23 cellular contexts compared by ENCODE assay signal in the genomic region with DNA sequence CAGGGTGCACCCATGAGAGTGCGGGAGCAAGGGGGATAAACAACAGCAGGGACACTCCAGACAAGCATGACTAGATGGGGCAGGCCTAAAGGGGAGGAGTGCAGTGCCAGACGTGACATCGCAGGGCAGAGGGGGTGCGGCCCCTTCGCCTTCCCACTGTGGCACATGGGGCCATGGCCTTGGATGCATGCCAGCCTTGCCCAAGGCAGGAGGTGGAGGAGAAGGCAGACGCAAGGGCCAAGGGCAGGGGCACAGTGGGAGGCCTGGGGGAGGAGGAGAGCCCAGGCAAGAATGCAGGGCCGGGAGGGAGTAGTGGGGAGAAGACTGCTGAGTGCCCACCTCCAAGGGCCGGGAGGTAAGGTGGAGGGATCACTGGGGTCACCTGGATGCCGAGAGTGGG. TPM values are rescaled to one million over a fixed set of nuclear protein-coding genes. Genes with fewer than 3 reads are reported as not detected.
"Had no signal": no experiment of that assay in that cellular context is flagged by ENCODE, and none has a peak within 500 bp of the region (broad histone marks: within the 10 kb centered on the region; RNA-seq: fewer than 3 reads in every experiment).

No MANE protein-coding gene starts in this region.

- H3K4me1 Mint-ChIP-seq: activated CD4-positive, alpha-beta T cell treated with anti-CD3 and anti-CD28 coated beads, Interleukin-2, amount 10 ng/mL, durations not matched to agents 24 days and 14 days; activated CD8-positive, alpha-beta memory T cell treated with anti-CD3 and anti-CD28 coated beads, Interleukin-2, amount 10 ng/mL, durations not matched to agents 7 days and 5 days; IgD-negative memory B cell; WTC11 had no signal

- H3K4me1 ChIP-seq: Peyer's patch had no signal

- H3K9me3 ChIP-seq: Peyer's patch had no signal

- H3K4me3 ChIP-seq: cardiac muscle cell, Peyer's patch had no signal

- H3K27ac Mint-ChIP-seq: activated CD4-positive, alpha-beta T cell treated with anti-CD3 and anti-CD28 coated beads, Interleukin-2, amount 10 ng/mL, durations not matched to agents 24 days and 14 days; activated CD8-positive, alpha-beta memory T cell treated with anti-CD3 and anti-CD28 coated beads, Interleukin-2, amount 10 ng/mL, durations not matched to agents 7 days and 5 days; activated naive CD4-positive, alpha-beta T cell treated with anti-CD3 and anti-CD28 coated beads for 36 hours; activated naive CD8-positive, alpha-beta T cell; activated T-cell treated with anti-CD3 and anti-CD28 coated beads, Interleukin-2, amount 50 U/mL, for 24 hours; activated T-helper 1 cell treated with anti-CD3 and anti-CD28 coated beads, Interleukin-12 subunit alpha, Interleukin-12 subunit beta, Interleukin-2, Interleukin-4 antibody, amounts not matched to agents 30 ng/mL and 10 ng/mL and 1 ng/mL, durations not matched to agents 14 hours and 24 hours and 36 hours; T-helper 1 cell treated with Interleukin-12 subunit alpha and Interleukin-12 subunit beta and Interleukin-4 antibody, amounts not matched to agents 30 μg/mL and 1 μg/mL, for 36 hours; WTC11 had no signal

- H3K9ac ChIP-seq: KMS-11 had no signal

- H3K9me3 Mint-ChIP-seq: activated CD4-positive, alpha-beta T cell treated with anti-CD3 and anti-CD28 coated beads, Interleukin-2, amount 10 ng/mL, durations not matched to agents 24 days and 14 days; activated naive CD4-positive, alpha-beta T cell treated with anti-CD3 and anti-CD28 coated beads for 36 hours; activated T-cell treated with anti-CD3 and anti-CD28 coated beads, Interleukin-2, amount 50 U/mL, for 24 hours; activated T-helper 1 cell treated with anti-CD3 and anti-CD28 coated beads, Interleukin-12 subunit alpha, Interleukin-12 subunit beta, Interleukin-2, Interleukin-4 antibody, amounts not matched to agents 30 ng/mL and 10 ng/mL and 1 ng/mL, durations not matched to agents 14 hours and 24 hours and 36 hours; T-helper 1 cell treated with Interleukin-12 subunit alpha and Interleukin-12 subunit beta and Interleukin-4 antibody, amounts not matched to agents 30 μg/mL and 1 μg/mL, for 36 hours had no signal

- DNase-seq: activated CD4-positive, alpha-beta T cell treated with anti-CD3 and anti-CD28 coated beads, Interleukin-2, amount 10 ng/mL, durations not matched to agents 24 days and 14 days; activated CD4-positive, alpha-beta T cell treated with anti-CD3 and anti-CD28 coated beads, Interleukin-2, amount 50 U/mL, for 48 hours; activated CD4-positive, CD25-positive, alpha-beta regulatory T cell treated with anti-CD3 and anti-CD28 coated beads, Interleukin-2, amount 50 U/mL, for 72 hours; activated CD8-positive, alpha-beta memory T cell treated with anti-CD3 and anti-CD28 coated beads, Interleukin-2, amount 10 ng/mL, durations not matched to agents 7 days and 5 days; activated gamma-delta T cell; activated naive CD4-positive, alpha-beta T cell treated with anti-CD3 and anti-CD28 coated beads for 36 hours; activated T-cell treated with anti-CD3 and anti-CD28 coated beads, Interleukin-2, amount 50 U/mL, for 24 hours; brain microvascular endothelial cell; NCI-H1436 treated with DMSO at 0.1 percent for 48 hours; NCI-H187; NCI-H2081 treated with DMSO at 0.1 percent for 48 hours; NCI-H446; NCI-H524; Peyer's patch; SHP77 treated with DMSO at 0.1 percent for 48 hours had no signal

- H3K27me3 Mint-ChIP-seq: activated naive CD8-positive, alpha-beta T cell; IgD-negative memory B cell had no signal

- H3K4me3 Mint-ChIP-seq: activated CD4-positive, alpha-beta T cell treated with anti-CD3 and anti-CD28 coated beads, Interleukin-2, amount 10 ng/mL, durations not matched to agents 24 days and 14 days; activated CD8-positive, alpha-beta memory T cell treated with anti-CD3 and anti-CD28 coated beads, Interleukin-2, amount 10 ng/mL, durations not matched to agents 7 days and 5 days; activated naive CD4-positive, alpha-beta T cell treated with anti-CD3 and anti-CD28 coated beads for 36 hours; activated naive CD8-positive, alpha-beta T cell; activated T-cell treated with anti-CD3 and anti-CD28 coated beads, Interleukin-2, amount 50 U/mL, for 24 hours; activated T-helper 1 cell treated with anti-CD3 and anti-CD28 coated beads, Interleukin-12 subunit alpha, Interleukin-12 subunit beta, Interleukin-2, Interleukin-4 antibody, amounts not matched to agents 30 ng/mL and 10 ng/mL and 1 ng/mL, durations not matched to agents 14 hours and 24 hours and 36 hours; IgD-negative memory B cell; T-helper 1 cell treated with Interleukin-12 subunit alpha and Interleukin-12 subunit beta and Interleukin-4 antibody, amounts not matched to agents 30 μg/mL and 1 μg/mL, for 36 hours; WTC11 had no signal

- H3K36me3 ChIP-seq: brain microvascular endothelial cell, cardiac muscle cell, Peyer's patch had no signal

- H3K27me3 ChIP-seq: brain microvascular endothelial cell, cardiac muscle cell, Peyer's patch had no signal

- H3K36me3 Mint-ChIP-seq: activated CD8-positive, alpha-beta memory T cell treated with anti-CD3 and anti-CD28 coated beads, Interleukin-2, amount 10 ng/mL, durations not matched to agents 7 days and 5 days; activated naive CD8-positive, alpha-beta T cell; WTC11 had no signal

- H3K27ac ChIP-seq: brain microvascular endothelial cell, KMS-11, Peyer's patch had no signal

- ATAC-seq: activated CD8-positive, alpha-beta memory T cell treated with anti-CD3 and anti-CD28 coated beads, Interleukin-2, amount 10 ng/mL, durations not matched to agents 7 days and 5 days; WTC11 had no signal

RNA-seq across cellular contexts. Expression of gene PNMA6E, which starts 21.6 kb away (rescaled TPM):
- total RNA-seq: activated CD4-positive, alpha-beta T cell treated with anti-CD3 and anti-CD28 coated beads, Interleukin-2, amount 10 ng/mL, durations not matched to agents 24 days and 14 days; activated CD8-positive, alpha-beta memory T cell treated with anti-CD3 and anti-CD28 coated beads, Interleukin-2, amount 10 ng/mL, durations not matched to agents 7 days and 5 days; activated naive CD4-positive, alpha-beta T cell treated with anti-CD3 and anti-CD28 coated beads for 36 hours; activated T-helper 1 cell treated with anti-CD3 and anti-CD28 coated beads, Interleukin-12 subunit alpha, Interleukin-12 subunit beta, Interleukin-2, Interleukin-4 antibody, amounts not matched to agents 30 ng/mL and 10 ng/mL and 1 ng/mL, durations not matched to agents 14 hours and 24 hours and 36 hours; Peyer's patch; SK-MEL-5; WTC11 had no signal
- polyA plus RNA-seq: cardiac muscle cell, IgD-negative memory B cell had no signal

RNA-seq across cellular contexts. Expression of gene ZFP92, which starts 31.8 kb away (rescaled TPM):
- polyA plus RNA-seq: cardiac muscle cell had no signal

RNA-seq across cellular contexts. Expression of gene PNMA6F, which starts 57.9 kb away (rescaled TPM):
- total RNA-seq: activated CD4-positive, alpha-beta T cell treated with anti-CD3 and anti-CD28 coated beads, Interleukin-2, amount 10 ng/mL, durations not matched to agents 24 days and 14 days; activated CD8-positive, alpha-beta memory T cell treated with anti-CD3 and anti-CD28 coated beads, Interleukin-2, amount 10 ng/mL, durations not matched to agents 7 days and 5 days; activated naive CD4-positive, alpha-beta T cell treated with anti-CD3 and anti-CD28 coated beads for 36 hours; activated T-helper 1 cell treated with anti-CD3 and anti-CD28 coated beads, Interleukin-12 subunit alpha, Interleukin-12 subunit beta, Interleukin-2, Interleukin-4 antibody, amounts not matched to agents 30 ng/mL and 10 ng/mL and 1 ng/mL, durations not matched to agents 14 hours and 24 hours and 36 hours; cardiac muscle cell; Peyer's patch; SK-MEL-5 had no signal
- polyA plus RNA-seq: cardiac muscle cell, IgD-negative memory B cell had no signal
